29 cellular contexts compared by ENCODE assay signal in genomic region chr10:63527401-63527800, GRCh38.
"Had no signal": no experiment of that assay in that cellular context is flagged by ENCODE, and none has a peak within 500 bp of the region (broad histone marks: within the 10 kb centered on the region; RNA-seq: fewer than 3 reads in every experiment).

No MANE protein-coding gene starts in this region.

- H3K9me3 Mint-ChIP-seq: naive thymus-derived CD8-positive, alpha-beta T cell; natural killer cell treated with Interleukin-12 subunit alpha and Interleukin-12 subunit beta and Interleukin-15 and Interleukin-18, amount 100 ng/mL, for 72 hours; neural crest cell; stimulated activated effector memory CD8-positive, alpha-beta T cell treated with anti-CD3 and anti-CD28 coated beads, Interleukin-12 subunit alpha, Interleukin-12 subunit beta, amount 100 ng/mL, for 72 hours; stimulated activated naive B cell treated with anti-CD40 and anti-IgM and Interleukin-4, amounts not matched to agents 10 μg/mL and 1 μg/mL and 100 μg/mL, for 72 hours; stimulated activated naive CD8-positive, alpha-beta T cell treated with anti-CD3 and anti-CD28 coated beads, Interleukin-15, Interleukin-2, amounts not matched to agents 100 ng/mL and 50 ng/mL, for 24 hours had no signal

- H3K27ac ChIP-seq: neutrophil, parathyroid adenoma, psoas muscle, right lobe of liver, sigmoid colon, stomach, thoracic aorta, tibial artery, transverse colon, upper lobe of right lung, uterus had no signal

- H3K36me3 ChIP-seq: neutrophil, right lobe of liver, sigmoid colon, thoracic aorta, transverse colon, upper lobe of right lung, uterus had no signal

- H3K27me3 Mint-ChIP-seq: naive thymus-derived CD8-positive, alpha-beta T cell; natural killer cell treated with Interleukin-12 subunit alpha and Interleukin-12 subunit beta and Interleukin-15 and Interleukin-18, amount 100 ng/mL, for 72 hours; progenitor cell of endocrine pancreas; stimulated activated naive B cell treated with anti-CD40 and anti-IgM and Interleukin-4, amounts not matched to agents 10 μg/mL and 1 μg/mL and 100 μg/mL, for 72 hours; stimulated activated naive CD8-positive, alpha-beta T cell treated with anti-CD3 and anti-CD28 coated beads, Interleukin-15, Interleukin-2, amounts not matched to agents 100 ng/mL and 50 ng/mL, for 24 hours; type B pancreatic cell had no signal

- H3K9me3 ChIP-seq: neutrophil, psoas muscle, right lobe of liver, sigmoid colon, stomach, thoracic aorta, tibial artery, transverse colon, upper lobe of right lung, uterus had no signal

- ATAC-seq: naive thymus-derived CD8-positive, alpha-beta T cell; natural killer cell treated with Interleukin-12 subunit alpha and Interleukin-12 subunit beta and Interleukin-15 and Interleukin-18, amount 100 ng/mL, for 72 hours; right cardiac atrium; right lobe of liver; stimulated activated effector memory CD8-positive, alpha-beta T cell treated with anti-CD3 and anti-CD28 coated beads, Interleukin-12 subunit alpha, Interleukin-12 subunit beta, amount 100 ng/mL, for 72 hours; stimulated activated naive B cell treated with anti-CD40 and anti-IgM and Interleukin-4, amounts not matched to agents 10 μg/mL and 1 μg/mL and 100 μg/mL, for 72 hours; upper lobe of right lung had no signal

- H3K27ac Mint-ChIP-seq: natural killer cell treated with Interleukin-12 subunit alpha and Interleukin-12 subunit beta and Interleukin-15 and Interleukin-18, amount 100 ng/mL, for 72 hours; nephron progenitor cell; progenitor cell of endocrine pancreas; stimulated activated effector memory CD8-positive, alpha-beta T cell treated with anti-CD3 and anti-CD28 coated beads, Interleukin-12 subunit alpha, Interleukin-12 subunit beta, amount 100 ng/mL, for 72 hours; stimulated activated naive B cell treated with anti-CD40 and anti-IgM and Interleukin-4, amounts not matched to agents 10 μg/mL and 1 μg/mL and 100 μg/mL, for 72 hours; stimulated activated naive CD8-positive, alpha-beta T cell treated with anti-CD3 and anti-CD28 coated beads, Interleukin-15, Interleukin-2, amounts not matched to agents 100 ng/mL and 50 ng/mL, for 24 hours; type B pancreatic cell had no signal

- H3K4me3 ChIP-seq: psoas muscle, right lobe of liver, sigmoid colon, stomach, thoracic aorta, tibial artery, transverse colon, upper lobe of right lung, uterus had no signal

- H3K4me3 Mint-ChIP-seq: natural killer cell treated with Interleukin-12 subunit alpha and Interleukin-12 subunit beta and Interleukin-15 and Interleukin-18, amount 100 ng/mL, for 72 hours; nephron progenitor cell; stimulated activated effector memory CD8-positive, alpha-beta T cell treated with anti-CD3 and anti-CD28 coated beads, Interleukin-12 subunit alpha, Interleukin-12 subunit beta, amount 100 ng/mL, for 72 hours; stimulated activated naive B cell treated with anti-CD40 and anti-IgM and Interleukin-4, amounts not matched to agents 10 μg/mL and 1 μg/mL and 100 μg/mL, for 72 hours; stimulated activated naive CD8-positive, alpha-beta T cell treated with anti-CD3 and anti-CD28 coated beads, Interleukin-15, Interleukin-2, amounts not matched to agents 100 ng/mL and 50 ng/mL, for 24 hours; type B pancreatic cell had no signal

- H3K27me3 ChIP-seq: neutrophil, right lobe of liver, sigmoid colon, stomach, tibial artery, transverse colon, upper lobe of right lung, uterus had no signal

- DNase-seq: naive thymus-derived CD8-positive, alpha-beta T cell; nephron progenitor cell; nucleus accumbens; posterior cingulate gyrus; psoas muscle; right cardiac atrium; right lobe of liver; sigmoid colon; small intestine; stimulated activated CD4-positive, alpha-beta T cell treated with anti-CD3 and anti-CD28 coated beads, Interleukin-15, amount 100 ng/mL, for 24 hours; stimulated activated CD4-positive, alpha-beta T cell treated with anti-CD3 and anti-CD28 coated beads, Interleukin-2, amount 100 ng/mL, for 24 hours; stimulated activated CD4-positive, alpha-beta T cell treated with anti-CD3 and anti-CD28 coated beads, Interleukin-2, amount 100 ng/mL, for 48 hours; stimulated activated CD4-positive, alpha-beta T cell treated with anti-CD3 and anti-CD28 coated beads, Interleukin-4, amount 100 ng/mL, for 24 hours; stimulated activated naive B cell treated with anti-CD40 and anti-IgM and Interleukin-4, amounts not matched to agents 10 μg/mL and 1 μg/mL and 100 μg/mL, for 72 hours; stimulated activated naive CD4-positive, alpha-beta T cell treated with Interleukin-2 at 50 U/mL for 16 hours; stomach; tibial artery; transverse colon; upper lobe of right lung; uterus had no signal
